ENCODE assay signal across 15 cellular contexts in genomic region chr6:43948527-43949450, GRCh38.
DNase-seq lines count a peak whose midpoint lies in the region; ATAC-seq, FAIRE-seq and TF ChIP-seq lines count a peak whose summit lies in the region.
"Had no signal": no experiment of that assay in that cellular context is flagged by ENCODE, and none has a peak within 500 bp of the region (broad histone marks: within the 10 kb centered on the region; RNA-seq: fewer than 3 reads in every experiment).

No MANE protein-coding gene starts in this region.

- H3K4me1 ChIP-seq in heart left ventricle (peaks cover 0 to 20% (median 3%) of the 10 kb centered on the region in 12 donors), fibroblast of lung (ENCODE audit: control insufficient read depth, extremely low read depth, insufficient read depth, low read length) (no peaks in the 10 kb centered on the region), smooth muscle cell (ENCODE audit: low read depth) (peaks cover 17% of the 10 kb centered on the region)

- ATAC-seq in left ventricle myocardium superior (peak; percentile 25), heart left ventricle (no peak)
- ATAC-seq: sciatic nerve had no signal

- H3K79me2 ChIP-seq in fibroblast of lung (ENCODE audit: control insufficient read depth, insufficient read depth, low read length) (no peaks in the 10 kb centered on the region), smooth muscle cell (ENCODE audit: low read depth) (no peaks in the 10 kb centered on the region)

- peaks cover 8% of the 10 kb centered on the region for H3F3A ChIP-seq in smooth muscle cell (ENCODE audit: low read depth)

- no peak for FAIRE-seq in RCC 7860 (lab: Jason Lieb, UNC)
- FAIRE-seq: GM18507, GM19239 had no signal

- H4K20me1 ChIP-seq in fibroblast of lung (ENCODE audit: control insufficient read depth, extremely low read depth, insufficient read depth, low read length) = no peaks in the 10 kb centered on the region
- H4K20me1 ChIP-seq in smooth muscle cell (ENCODE audit: low read depth) = no peaks in the 10 kb centered on the region

- no peak overlapping the region for H3K4me3 ChIP-seq in heart left ventricle
- no peak overlapping the region for H3K4me3 ChIP-seq in fibroblast of lung (replicated peaks in 1 of 4; ENCODE audit: control extremely low read depth in 1 of 4, insufficient read depth in 1 of 4, low read depth in 3 of 4, low read length in 4 of 4)
- H3K4me3 ChIP-seq in smooth muscle cell = no peak overlapping the region
- H3K4me3 ChIP-seq: MG63 had no signal

- H3K27ac ChIP-seq in heart left ventricle (peak overlapping the region in 3 of 12 donors; percentile 5 to 37 (median 24)), fibroblast of lung (ENCODE audit: insufficient read depth, low read length) (no peak overlapping the region), smooth muscle cell (ENCODE audit: low read depth) (no peak overlapping the region)

- H3K36me3 ChIP-seq in heart left ventricle (no peaks in the 10 kb centered on the region), fibroblast of lung (ENCODE audit: control insufficient read depth, insufficient read depth, low read length) (no peaks in the 10 kb centered on the region), smooth muscle cell (ENCODE audit: low read depth) (no peaks in the 10 kb centered on the region)
- H3K36me3 ChIP-seq: MG63 had no signal

- no peak overlapping the region for H3K9ac ChIP-seq in fibroblast of lung (ENCODE audit: insufficient read depth, low read length)
- no peak overlapping the region for H3K9ac ChIP-seq in smooth muscle cell (ENCODE audit: low read depth)

- no peak for TF ChIP-seq CTCF in heart left ventricle (IDR thresholded peaks at IDR 0.05)
- no peak for TF ChIP-seq CTCF in fibroblast of lung (conservative IDR thresholded peaks at IDR 0.05 in 1 of 2, IDR thresholded peaks at IDR 0.05 in 1 of 2; ENCODE audit: low read depth in 1 of 2, low read length in 2 of 2)
- no peak for TF ChIP-seq CTCF in smooth muscle cell (IDR thresholded peaks at IDR 0.05; ENCODE audit: borderline replicate concordance, insufficient read depth, poor library complexity, severe bottlenecking)

- DNase-seq in left ventricle myocardium superior (no peak), heart left ventricle (no peak), RCC 7860 (ENCODE audit: low spot score) (peak; percentile 4), fibroblast of lung (ENCODE audit: low read depth in 2 of 2) (peak; percentile 32 to 87), smooth muscle cell (lab: John Stamatoyannopoulos, UW; ENCODE audit: unreplicated experiment) (no peak), KG1 (lab: John Stamatoyannopoulos, UW) (no peak), NCI-H1092 treated with DMSO at 0.1 percent for 48 hours (lab: John Stamatoyannopoulos, UW) (no peak), SIG-M5 (lab: John Stamatoyannopoulos, UW) (no peak)
- DNase-seq: activated CD4-positive, alpha-beta T cell treated with anti-CD3 and anti-CD28 coated beads, Interleukin-2, amount 50 U/mL, for 4 hours; Calu3; MG63; trophoblast cell had no signal

- intact Hi-C loops in left ventricle myocardium superior (cut with micrococcal nuclease) = no loop called here
- intact Hi-C loops in heart left ventricle (cut with DNase I) = loop anchor here in 3 of 10 donors (5.0 to 10.0 kb wide), 3 partner anchors 91 to 284 kb away; no protein-coding TSS in a partner anchor

- no peak overlapping the region for H2AFZ ChIP-seq in fibroblast of lung (ENCODE audit: low read length)
- no peak overlapping the region for H2AFZ ChIP-seq in smooth muscle cell (ENCODE audit: low read depth)

- whole genome bisulfite sequencing in heart left ventricle, 4 donors = 80 to 85% (median 82%) methylated on average over 4 to 5 of the region's 5 CpGs
- 54% methylated on average over 5 of the region's 5 CpGs for WGBS in smooth muscle cell (ENCODE audit: low lambda C conversion rate)

- H3K27me3 ChIP-seq in heart left ventricle (no peaks in the 10 kb centered on the region), fibroblast of lung (ENCODE audit: control insufficient read depth, insufficient read depth, low read length) (no peaks in the 10 kb centered on the region), smooth muscle cell (ENCODE audit: low read depth) (no peaks in the 10 kb centered on the region)
- H3K27me3 ChIP-seq: MG63 had no signal

- H3K4me2 ChIP-seq in fibroblast of lung (ENCODE audit: extremely low read depth, insufficient read depth, low read length) = no peak overlapping the region
- peak overlapping the region; percentile 53 for H3K4me2 ChIP-seq in smooth muscle cell

- H3K9me3 ChIP-seq in heart left ventricle (peaks cover 0 to 23% (median 10%) of the 10 kb centered on the region in 12 donors), fibroblast of lung (ENCODE audit: control insufficient read depth, insufficient read depth, low read depth, low read length) (no peaks in the 10 kb centered on the region), smooth muscle cell (replicated peaks; ENCODE audit: low read depth) (no peaks in the 10 kb centered on the region)

- no peak for TF ChIP-seq POLR2A in heart left ventricle (IDR thresholded peaks at IDR 0.05)

Comparison
In these comparisons a context has a peak if more than half of its experiments do, and no peak if none do; other contexts are left out.
1. DNase-seq: peak in RCC 7860 (single experiment) and fibroblast of lung (2 of 2); none in left ventricle myocardium superior (single experiment), heart left ventricle (0 of 5), smooth muscle cell (single experiment), KG1 (single experiment), NCI-H1092 treated with DMSO at 0.1 percent for 48 hours (single experiment) and SIG-M5 (single experiment).